26 cellular contexts compared by ENCODE assay signal in the genomic region with DNA sequence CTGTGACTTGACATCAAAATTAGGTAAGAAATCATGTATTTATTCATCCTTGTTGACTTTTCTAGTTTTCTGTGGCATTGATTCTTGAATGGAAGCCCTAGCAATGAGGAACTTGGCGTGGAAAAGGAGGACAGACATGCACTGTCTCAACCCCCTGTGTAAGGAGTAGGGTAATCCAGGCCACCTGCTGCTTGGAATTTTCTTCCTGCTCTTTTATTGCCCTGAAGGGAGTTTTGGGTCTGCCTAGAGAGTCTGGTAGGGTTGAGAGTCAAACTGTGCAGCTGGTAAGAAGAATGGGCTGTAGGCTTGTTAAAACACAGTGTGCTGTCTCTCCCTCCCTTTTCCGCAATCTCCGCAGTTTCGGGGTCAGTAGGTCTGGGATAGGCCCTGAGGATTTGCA.
"Had no signal": no experiment of that assay in that cellular context is flagged by ENCODE, and none has a peak within 500 bp of the region (broad histone marks: within the 10 kb centered on the region; RNA-seq: fewer than 3 reads in every experiment).

No MANE protein-coding gene starts in this region.

- DNase-seq: stimulated activated CD4-positive, alpha-beta T cell treated with anti-CD3 and anti-CD28 coated beads, Interleukin-2, amount 100 ng/mL, for 48 hours; stimulated activated CD4-positive, alpha-beta T cell treated with anti-CD3 and anti-CD28 coated beads, Interleukin-4, amount 100 ng/mL, for 1 hour; stimulated activated CD4-positive, alpha-beta T cell treated with anti-CD3 and anti-CD28 coated beads, Interleukin-4, amount 100 ng/mL, for 24 hours; stimulated activated CD4-positive, alpha-beta T cell treated with anti-CD3 and anti-CD28 coated beads, Interleukin-4, amount 100 ng/mL, for 4 hours; stimulated activated CD8-positive, alpha-beta memory T cell treated with anti-CD3 and anti-CD28 coated beads, Interleukin-4, amount 100 ng/mL, for 48 hours; stimulated activated naive B cell treated with anti-CD40 and anti-IgM and Interleukin-4, amounts not matched to agents 10 μg/mL and 1 μg/mL and 100 μg/mL, for 72 hours; stimulated activated naive CD4-positive, alpha-beta T cell; stimulated activated naive CD4-positive, alpha-beta T cell treated with Interleukin-2 at 50 U/mL for 16 hours; stimulated activated naive CD8-positive, alpha-beta T cell treated with anti-CD3 and anti-CD28 coated beads, Interleukin-15, amount 100 ng/mL, for 72 hours; stimulated activated naive CD8-positive, alpha-beta T cell treated with anti-CD3 and anti-CD28 coated beads, Interleukin-15, Interleukin-2, amounts not matched to agents 100 U/mL and 50 U/mL, for 24 hours; stomach; substantia nigra; testis; thyroid gland; tibial artery; transverse colon; trophoblast cell; upper lobe of left lung; upper lobe of right lung; uterus had no signal

- ATAC-seq: stimulated activated effector memory CD8-positive, alpha-beta T cell treated with anti-CD3 and anti-CD28 coated beads, Interleukin-12 subunit alpha, Interleukin-12 subunit beta, amount 100 ng/mL, for 72 hours; stimulated activated memory B cell treated with anti-CD40 and anti-IgM and Interleukin-4, amounts not matched to agents 10 μg/mL and 1 μg/mL and 100 μg/mL, for 72 hours; stimulated activated naive B cell treated with anti-CD40 and anti-IgM and Interleukin-4, amounts not matched to agents 10 μg/mL and 1 μg/mL and 100 μg/mL, for 72 hours; stimulated activated naive CD8-positive, alpha-beta T cell treated with anti-CD3 and anti-CD28 coated beads, Interleukin-15, amount 100 ng/mL, for 72 hours; stimulated activated naive CD8-positive, alpha-beta T cell treated with anti-CD3 and anti-CD28 coated beads, Interleukin-15, Interleukin-2, amounts not matched to agents 100 U/mL and 50 U/mL, for 24 hours; upper lobe of right lung had no signal

- H3K27ac ChIP-seq: stomach, suprapubic skin, testis, thoracic aorta, thyroid gland, tibial artery, tibial nerve, transverse colon, upper lobe of left lung, upper lobe of right lung, uterus, vagina had no signal
